Comparison of ENCODE assay signal across 20 cellular contexts in the genomic region with DNA sequence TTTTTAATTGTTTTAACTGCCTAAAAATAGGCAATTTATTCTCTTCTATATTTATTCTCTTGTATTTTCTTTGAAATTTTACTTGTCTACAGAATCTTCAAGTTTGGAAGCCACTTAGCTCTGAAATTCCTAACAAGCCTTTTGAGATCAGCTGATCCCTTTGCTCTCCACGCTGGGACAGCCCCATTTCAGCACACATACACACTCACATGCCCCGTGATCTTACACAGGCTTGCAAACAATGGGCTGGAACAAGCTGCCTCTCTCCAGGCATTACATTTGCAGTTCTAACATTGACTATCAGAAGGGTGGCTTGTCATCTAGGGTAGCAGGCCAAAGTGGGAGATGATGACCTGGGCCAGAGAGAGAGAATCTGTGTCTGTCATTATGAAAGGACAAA.
"Had no signal": no experiment of that assay in that cellular context is flagged by ENCODE, and none has a peak within 500 bp of the region (broad histone marks: within the 10 kb centered on the region; RNA-seq: fewer than 3 reads in every experiment).

No MANE protein-coding gene starts in this region.

- H3K4me3 ChIP-seq: coronary artery, gastroesophageal sphincter, left ventricle myocardium inferior, lung, smooth muscle cell, suprapubic skin, thyroid gland had no signal

- H3K4me1 ChIP-seq: gastroesophageal sphincter, left ventricle myocardium inferior, suprapubic skin, thyroid gland had no signal

- H3K27ac Mint-ChIP-seq: endodermal cell, immature natural killer cell, naive B cell, nephron had no signal

- ATAC-seq: gastroesophageal sphincter, right cardiac atrium had no signal

- H3K27me3 ChIP-seq: gastroesophageal sphincter, neutrophil, suprapubic skin, thyroid gland had no signal

- H3K4me1 Mint-ChIP-seq: endodermal cell, immature natural killer cell, naive B cell, nephron had no signal

- H3K36me3 Mint-ChIP-seq: immature natural killer cell, naive B cell had no signal

- DNase-seq: caudate nucleus; effector CD4-positive, alpha-beta T cell; endodermal cell; erythroblast; immature natural killer cell; left ventricle myocardium inferior; mesenchymal stem cell; midbrain; naive B cell; right cardiac atrium; stimulated activated CD4-positive, alpha-beta T cell treated with anti-CD3 and anti-CD28 coated beads, Interleukin-2, amount 100 ng/mL, for 48 hours; stimulated activated naive CD4-positive, alpha-beta T cell treated with Interleukin-2 at 50 U/mL for 16 hours; thyroid gland had no signal

- H3K9me3 ChIP-seq: neutrophil, thyroid gland had no signal

- H3K27me3 Mint-ChIP-seq: naive B cell had no signal

- H3K4me2 ChIP-seq: smooth muscle cell had no signal

- H3K4me3 Mint-ChIP-seq: endodermal cell, immature natural killer cell, naive B cell, nephron had no signal

- H3K27ac ChIP-seq: coronary artery, gastroesophageal sphincter, left ventricle myocardium inferior, neutrophil, suprapubic skin, thyroid gland had no signal

- H3K36me3 ChIP-seq: gastroesophageal sphincter, left ventricle myocardium inferior, neutrophil, suprapubic skin, thyroid gland had no signal
